Comparison of ENCODE assay signal across 33 cellular contexts in genomic region chr3:98548544-98548943, GRCh38. TPM values are rescaled to one million over a fixed set of nuclear protein-coding genes. Genes with fewer than 3 reads are reported as not detected.
"Had no signal": no experiment of that assay in that cellular context is flagged by ENCODE, and none has a peak within 500 bp of the region (broad histone marks: within the 10 kb centered on the region; RNA-seq: fewer than 3 reads in every experiment).

No MANE protein-coding gene starts in this region.

- H3K27me3 ChIP-seq: colonic mucosa, left lung, right atrium auricular region, stomach, thyroid gland, upper lobe of right lung had no signal

- H3K36me3 Mint-ChIP-seq: stimulated activated naive B cell treated with anti-CD40 and anti-IgM and Interleukin-4, amounts not matched to agents 10 μg/mL and 1 μg/mL and 100 μg/mL, for 72 hours had no signal

- ATAC-seq: activated CD4-positive, alpha-beta T cell treated with anti-CD3 and anti-CD28 coated beads for 36 hours; activated naive CD4-positive, alpha-beta T cell treated with anti-CD3 and anti-CD28 coated beads, Interleukin-2, amount 50 U/mL, for 72 hours; heart right ventricle; left lung; stimulated activated naive B cell treated with anti-CD40 and anti-IgM and Interleukin-4, amounts not matched to agents 10 μg/mL and 1 μg/mL and 100 μg/mL, for 72 hours; upper lobe of right lung had no signal

- H3K27ac ChIP-seq: colonic mucosa, epithelial cell of prostate, esophagus squamous epithelium, heart right ventricle, left lung, right atrium auricular region, stomach, thyroid gland, upper lobe of right lung had no signal

- H3K4me3 ChIP-seq: colonic mucosa, esophagus squamous epithelium, heart right ventricle, left lung, lung, right atrium auricular region, stomach, thyroid gland, upper lobe of right lung had no signal

- H3K4me3 Mint-ChIP-seq: activated B cell treated with CpG ODN at 0.5 μM for 24 hours; activated CD4-positive, alpha-beta T cell treated with anti-CD3 and anti-CD28 coated beads for 36 hours; neural crest cell; stimulated activated naive B cell treated with anti-CD40 and anti-IgM and Interleukin-4, amounts not matched to agents 10 μg/mL and 1 μg/mL and 100 μg/mL, for 72 hours had no signal

- H3K27me3 Mint-ChIP-seq: activated CD4-positive, alpha-beta T cell treated with anti-CD3 and anti-CD28 coated beads for 36 hours had no signal

- H3K36me3 ChIP-seq: colonic mucosa, esophagus squamous epithelium, heart right ventricle, left lung, right atrium auricular region, stomach, thyroid gland, upper lobe of right lung had no signal

- DNase-seq: activated B cell treated with CpG ODN at 0.5 μM for 24 hours; activated CD4-positive, alpha-beta T cell treated with anti-CD3 and anti-CD28 coated beads for 36 hours; activated CD4-positive, alpha-beta T cell treated with anti-CD3 and anti-CD28 coated beads, Interleukin-2, amount 50 U/mL, for 4 hours; activated gamma-delta T cell treated with Interleukin-2 at 50 U/mL for 16 hours; activated T-cell treated with anti-CD3 and anti-CD28 coated beads, Interleukin-2, amount 50 U/mL, for 1 hour; cerebellar nuclear complex; colonic mucosa; effector CD8-positive, alpha-beta T cell; esophagus squamous epithelium; foreskin melanocyte; heart right ventricle; left lung; mesendoderm; nucleus accumbens; stimulated activated CD4-positive, alpha-beta T cell treated with anti-CD3 and anti-CD28 coated beads, Interleukin-15, amount 100 ng/mL, for 24 hours; stimulated activated CD4-positive, alpha-beta T cell treated with anti-CD3 and anti-CD28 coated beads, Interleukin-2, amount 100 ng/mL, for 24 hours; stimulated activated naive B cell treated with anti-CD40 and anti-IgM and Interleukin-4, amounts not matched to agents 10 μg/mL and 1 μg/mL and 100 μg/mL, for 72 hours; stomach; T-helper 1 cell; thyroid gland; upper lobe of right lung had no signal

- H3K4me1 ChIP-seq: colonic mucosa, esophagus squamous epithelium, right atrium auricular region, stomach, thyroid gland, upper lobe of right lung had no signal

- H3K9me3 ChIP-seq: colonic mucosa, esophagus squamous epithelium, heart right ventricle, left lung, right atrium auricular region, stomach, thyroid gland, upper lobe of right lung had no signal

- H3K27ac Mint-ChIP-seq: activated B cell treated with CpG ODN at 0.5 μM for 24 hours; activated CD4-positive, alpha-beta T cell treated with anti-CD3 and anti-CD28 coated beads for 36 hours; stimulated activated naive B cell treated with anti-CD40 and anti-IgM and Interleukin-4, amounts not matched to agents 10 μg/mL and 1 μg/mL and 100 μg/mL, for 72 hours; T-helper 2 cell treated with Interferon-gamma antibody and Interleukin-4, amounts not matched to agents 5 μg/mL and 100 μg/mL, for 36 hours had no signal

- H3K4me1 Mint-ChIP-seq: neural crest cell had no signal

- H3K9me3 Mint-ChIP-seq: activated B cell treated with CpG ODN at 0.5 μM for 24 hours; neural crest cell; stimulated activated naive B cell treated with anti-CD40 and anti-IgM and Interleukin-4, amounts not matched to agents 10 μg/mL and 1 μg/mL and 100 μg/mL, for 72 hours; T-helper 2 cell treated with Interferon-gamma antibody and Interleukin-4, amounts not matched to agents 5 μg/mL and 100 μg/mL, for 36 hours had no signal

- FAIRE-seq: bronchial epithelial cell, endometrium had no signal

RNA-seq across cellular contexts. Expression of gene GPR15, which starts 16.8 kb away (rescaled TPM):
- total RNA-seq: bronchial epithelial cell, dermis microvascular lymphatic vessel endothelial cell, glomerular endothelial cell, neural crest cell, pulmonary artery endothelial cell, right atrium auricular region, stomach, thyroid gland had no signal
- polyA plus RNA-seq: heart right ventricle had no signal

RNA-seq across cellular contexts. Expression of gene OR5K2, which starts 51.1 kb away (rescaled TPM):
- total RNA-seq: activated B cell treated with CpG ODN at 0.5 μM for 24 hours; activated CD4-positive, alpha-beta T cell treated with anti-CD3 and anti-CD28 coated beads for 36 hours; activated naive CD4-positive, alpha-beta T cell treated with anti-CD3 and anti-CD28 coated beads, Interleukin-2, amount 50 U/mL, for 72 hours; bronchial epithelial cell; colonic mucosa; dermis microvascular lymphatic vessel endothelial cell; esophagus squamous epithelium; glomerular endothelial cell; heart right ventricle; left lung; lung; mononuclear cell; neural crest cell; pulmonary artery endothelial cell; right atrium auricular region; stomach; thyroid gland; upper lobe of right lung had no signal
- polyA plus RNA-seq: heart right ventricle, lung, stomach had no signal
